In genomic region chr15:69849232-69849610, GRCh38 we compare ENCODE assay signal across 22 cellular contexts.
DNase-seq lines count a peak whose midpoint lies in the region; ATAC-seq and TF ChIP-seq lines count a peak whose summit lies in the region.
"Had no signal": no experiment of that assay in that cellular context is flagged by ENCODE, and none has a peak within 500 bp of the region (broad histone marks: within the 10 kb centered on the region; RNA-seq: fewer than 3 reads in every experiment).

No MANE protein-coding gene starts in this region.

- BruUV-seq in IMR-90 (replicated peaks; lab: Mats Ljungman, UMichigan) = no TSS peak

- H2BK120ac ChIP-seq in IMR-90 (ENCODE audit: low read depth, low read length) = no peak overlapping the region

- no peak overlapping the region for H3K56ac ChIP-seq in IMR-90 (ENCODE audit: extremely low read depth, insufficient read depth, low read length)

- no peak overlapping the region for H3K18ac ChIP-seq in IMR-90 (ENCODE audit: low read depth, low read length)

- H4K20me1 ChIP-seq in IMR-90 (ENCODE audit: insufficient read depth, low read length) (no peaks in the 10 kb centered on the region), smooth muscle cell (ENCODE audit: low read depth) (no peaks in the 10 kb centered on the region)

- H3K4me1 ChIP-seq in IMR-90 (ENCODE audit: control insufficient read depth, insufficient read depth, low read length) (peaks cover 17% of the 10 kb centered on the region), smooth muscle cell (ENCODE audit: low read depth) (peaks cover 25% of the 10 kb centered on the region)
- H3K4me1 ChIP-seq: BLaER1 treated with 17β-estradiol and CSF1 and Interleukin-3, amounts not matched to agents 10 nM and 100 nM; HAP-1 had no signal

- ATAC-seq in IMR-90 (ENCODE audit: low read depth) = no peak
- ATAC-seq in GM19328 (IDR thresholded peaks at IDR 0.05; ENCODE audit: unreplicated experiment) = no peak
- ATAC-seq: A549, GM12878 had no signal

- H2AFZ ChIP-seq in IMR-90 (replicated peaks; ENCODE audit: low read length, poor library complexity) (no peak overlapping the region), smooth muscle cell (ENCODE audit: low read depth) (no peak overlapping the region)

- 44% methylated on average over 1 of the region's 4 CpGs; no CpG with 5 or more reads in 1 of the 2 experiments for WGBS in IMR-90 (ENCODE audit: extremely low coverage in 2 of 2, insufficient read length in 1 of 2), 2 experiments
- WGBS in smooth muscle cell (ENCODE audit: low lambda C conversion rate) = 53% methylated on average over 4 of the region's 4 CpGs

- H3K4me3 ChIP-seq in IMR-90 (ENCODE audit: insufficient read depth, low read depth, low read length) (no peak overlapping the region), fibroblast of villous mesenchyme (ENCODE audit: low read depth, low read length) (no peak overlapping the region), smooth muscle cell (no peak overlapping the region)
- H3K4me3 ChIP-seq: A549; BLaER1 treated with 17β-estradiol and CSF1 and Interleukin-3, amounts not matched to agents 10 nM and 100 nM; GM12878; HAP-1 had no signal

- no peaks in the 10 kb centered on the region for H3K79me2 ChIP-seq in smooth muscle cell (ENCODE audit: low read depth)

- peak overlapping the region; percentile 15; the same call in 1 of the 2 replicates for H2BK20ac ChIP-seq in IMR-90 (ENCODE audit: low read depth, low read length)

- no peak overlapping the region for H3K23ac ChIP-seq in IMR-90 (ENCODE audit: low read depth, low read length)

- peaks cover 16% of the 10 kb centered on the region for H3F3A ChIP-seq in smooth muscle cell (ENCODE audit: low read depth)

- TF ChIP-seq RAD21 in IMR-90 (IDR thresholded peaks at IDR 0.05; ENCODE audit: low read length) = no peak

- H2BK15ac ChIP-seq in IMR-90 (ENCODE audit: low read depth, low read length) = no peak overlapping the region

- POLR2A ChIA-PET in IMR-90 (lab: Charles Lee; ENCODE audit: unreplicated experiment) = no interaction called here

- H2BK5ac ChIP-seq in IMR-90 (ENCODE audit: low read depth, low read length, poor library complexity, severe bottlenecking) = no peak overlapping the region

- H3K4me2 ChIP-seq in IMR-90 (ENCODE audit: low read depth, low read length) (no peak overlapping the region), smooth muscle cell (no peak overlapping the region)
- H3K4me2 ChIP-seq: A549; BLaER1 treated with 17β-estradiol and CSF1 and Interleukin-3, amounts not matched to agents 10 nM and 100 nM had no signal

- H3K14ac ChIP-seq in IMR-90 (replicated peaks; ENCODE audit: low read depth, low read length) = no peak overlapping the region

- no peak overlapping the region for H2AK9ac ChIP-seq in IMR-90 (replicated peaks; ENCODE audit: low read depth, low read length, poor library complexity)

- peaks cover 13% of the 10 kb centered on the region for H3K9me1 ChIP-seq in IMR-90 (ENCODE audit: insufficient read depth, low read length)

- H3K27ac ChIP-seq in IMR-90 (ENCODE audit: insufficient read depth, low read length) (no peak overlapping the region), smooth muscle cell (ENCODE audit: low read depth) (peak overlapping the region; percentile 8)
- H3K27ac ChIP-seq: A549; BLaER1 treated with 17β-estradiol and CSF1 and Interleukin-3, amounts not matched to agents 10 nM and 100 nM had no signal

- in situ Hi-C loops in IMR-90 (cut with MboI; ENCODE audit: low sequenced_read_pairs) = no loop called here

- H3K9ac ChIP-seq in IMR-90 (ENCODE audit: low read depth, low read length) (no peak overlapping the region), smooth muscle cell (ENCODE audit: low read depth) (no peak overlapping the region)
- H3K9ac ChIP-seq: BLaER1 treated with 17β-estradiol and CSF1 and Interleukin-3, amounts not matched to agents 10 nM and 100 nM had no signal

- H3K4ac ChIP-seq in IMR-90 (ENCODE audit: low read depth, low read length) = no peak overlapping the region

- H3K36me3 ChIP-seq in IMR-90 (ENCODE audit: control insufficient read depth, insufficient read depth, low read length) (no peaks in the 10 kb centered on the region), smooth muscle cell (ENCODE audit: low read depth) (no peaks in the 10 kb centered on the region)
- H3K36me3 ChIP-seq: BE2C; BLaER1 treated with 17β-estradiol and CSF1 and Interleukin-3, amounts not matched to agents 10 nM and 100 nM; HAP-1 had no signal

- no peak overlapping the region for H4K91ac ChIP-seq in IMR-90 (ENCODE audit: insufficient read depth, low read depth, low read length)

- no peaks in the 10 kb centered on the region for H3K79me1 ChIP-seq in IMR-90 (ENCODE audit: low read depth in 1 of 2, low read length in 2 of 2)

- no peak overlapping the region for H2AK5ac ChIP-seq in IMR-90 (ENCODE audit: low read depth, low read length)

- no peak for TF ChIP-seq POLR2A in IMR-90 (IDR thresholded peaks at IDR 0.05; ENCODE audit: low read depth, low read length)

- H4K8ac ChIP-seq in IMR-90 (ENCODE audit: low read depth in 2 of 2, low read length in 2 of 2) = no peak overlapping the region

- H3K9me3 ChIP-seq in IMR-90 (ENCODE audit: control insufficient read depth, insufficient read depth, low read length) = no peaks in the 10 kb centered on the region
- H3K9me3 ChIP-seq in smooth muscle cell (replicated peaks; ENCODE audit: low read depth) = no peaks in the 10 kb centered on the region
- H3K9me3 ChIP-seq: A549, BE2C, HAP-1 had no signal

- dilution Hi-C loops in IMR-90 (cut with HindIII; ENCODE audit: low sequenced_read_pairs, unreplicated experiment) = no loop called here

- intact Hi-C loops in IMR-90 (cut with micrococcal nuclease) (no loop called here), posterior vena cava (cut with DNase I) (no loop called here)

- CTCF ChIA-PET in IMR-90 (lab: Yijun Ruan, JAX) = no interaction called here

- TF ChIP-seq CTCF in IMR-90 (conservative IDR thresholded peaks at IDR 0.05; ENCODE audit: low read depth, low read length) (no peak), fibroblast of villous mesenchyme (IDR thresholded peaks at IDR 0.05; ENCODE audit: insufficient read depth, low read depth, low read length) (no peak), smooth muscle cell (IDR thresholded peaks at IDR 0.05; ENCODE audit: borderline replicate concordance, insufficient read depth, poor library complexity, severe bottlenecking) (no peak)

- H3K27me3 ChIP-seq in IMR-90 (ENCODE audit: control insufficient read depth, insufficient read depth, low read length) (peaks cover 2% of the 10 kb centered on the region; the same call in 1 of the 2 replicates), smooth muscle cell (ENCODE audit: low read depth) (no peaks in the 10 kb centered on the region)
- H3K27me3 ChIP-seq: BE2C had no signal

- H4K5ac ChIP-seq in IMR-90 (ENCODE audit: low read depth, low read length) = no peak overlapping the region

- DNase-seq in IMR-90 (peak; percentile 20), amniotic epithelial cell (ENCODE audit: low read depth) (peak; percentile 83), fibroblast of villous mesenchyme (ENCODE audit: low read depth) (peak; percentile 88), smooth muscle cell (lab: John Stamatoyannopoulos, UW; ENCODE audit: unreplicated experiment) (no peak), posterior vena cava (ENCODE audit: low spot score) (no peak)
- DNase-seq in stimulated activated CD4-positive, alpha-beta T cell treated with anti-CD3 and anti-CD28 coated beads, Interleukin-2, amount 100 ng/mL, for 48 hours = no peak
- DNase-seq: 8988T; ACHN; AML-193; CD4-positive, alpha-beta T cell; CD8-positive, alpha-beta memory T cell; DMS 273 treated with DMSO at 0.1 percent for 48 hours; DMS79; GDM1; GOT3; HFFc6 had no signal

TF ChIP-seq in IMR-90, 13 proteins besides CTCF, POLR2A, EP300 and RAD21:
- TF ChIP-seq MAZ (IDR thresholded peaks at IDR 0.05; ENCODE audit: borderline replicate concordance, low read depth, low read length) (no peak), CEBPB (IDR thresholded peaks at IDR 0.05; ENCODE audit: low read depth, low read length) (peak; percentile 65), MXI1 (IDR thresholded peaks at IDR 0.05; ENCODE audit: borderline replicate concordance, low read depth, low read length) (no peak), BHLHE40 (IDR thresholded peaks at IDR 0.05; ENCODE audit: low read depth, low read length) (no peak), MAFK (IDR thresholded peaks at IDR 0.05; ENCODE audit: low read depth, low read length) (no peak), RCOR1 (IDR thresholded peaks at IDR 0.05; ENCODE audit: insufficient replicate concordance, low read length) (no peak), SMC3 (IDR thresholded peaks at IDR 0.05; ENCODE audit: low read depth, low read length) (no peak)

Comparison
In these comparisons a context has a peak if more than half of its experiments do, and no peak if none do; other contexts are left out.
1. DNase-seq: peak in IMR-90 (single experiment), amniotic epithelial cell (single experiment) and fibroblast of villous mesenchyme (single experiment); none in smooth muscle cell (single experiment), posterior vena cava (single experiment) and stimulated activated CD4-positive, alpha-beta T cell treated with anti-CD3 and anti-CD28 coated beads, Interleukin-2, amount 100 ng/mL, for 48 hours (0 of 2).